In the genomic region with DNA sequence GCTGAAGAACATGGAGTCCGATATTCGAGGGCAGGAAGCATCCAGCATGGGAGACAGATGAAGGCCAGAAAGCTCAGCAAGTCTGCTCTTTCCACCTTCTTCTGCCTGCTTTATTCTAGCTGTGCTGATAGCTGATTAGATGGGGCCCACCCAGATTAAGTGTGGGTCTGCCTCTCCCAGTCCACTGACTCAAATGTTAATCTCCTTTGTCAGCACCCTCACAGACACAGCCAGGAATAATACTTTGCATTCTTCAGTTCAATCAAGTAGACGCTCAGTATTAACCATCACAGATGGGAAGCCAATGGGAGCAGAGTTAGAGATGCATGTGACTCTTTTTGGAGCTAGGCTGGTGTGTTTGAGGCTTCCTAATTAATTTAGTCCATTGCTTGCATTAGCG, we compare ENCODE assay signal across 23 cellular contexts. TPM values are rescaled to one million over a fixed set of nuclear protein-coding genes. Genes with fewer than 3 reads are reported as not detected.
DNase-seq lines count a peak whose midpoint lies in the region; ATAC-seq, FAIRE-seq and TF ChIP-seq lines count a peak whose summit lies in the region.
"Had no signal": no experiment of that assay in that cellular context is flagged by ENCODE, and none has a peak within 500 bp of the region (broad histone marks: within the 10 kb centered on the region; RNA-seq: fewer than 3 reads in every experiment).

No MANE protein-coding gene starts in this region.

- no peak for TF ChIP-seq EP300 in HepG2 (IDR thresholded peaks at IDR 0.05; ENCODE audit: low read depth in 2 of 2, low read length in 2 of 2)
- TF ChIP-seq EP300 in HepG2 (CRISPR knock-in tag; IDR thresholded peaks at IDR 0.05; ENCODE audit: borderline replicate concordance), result no peak

- H3K79me1 ChIP-seq in IMR-90 (ENCODE audit: low read depth in 1 of 2, low read length in 2 of 2), result peaks cover 42 to 61% of the 10 kb centered on the region in 2 experiments

- TF ChIP-seq CTCF in Caco-2 (IDR thresholded peaks at IDR 0.05; ENCODE audit: insufficient read depth in 1 of 2, low read depth in 1 of 2, low read length in 1 of 2, severe bottlenecking in 1 of 2, unreplicated experiment in 1 of 2), result no peak
- no peak for TF ChIP-seq CTCF in IMR-90 (conservative IDR thresholded peaks at IDR 0.05; ENCODE audit: low read depth, low read length)
- TF ChIP-seq CTCF in osteocyte (IDR thresholded peaks at IDR 0.05), result no peak
- no peak for TF ChIP-seq CTCF in HepG2 (CRISPR knock-in tag; IDR thresholded peaks at IDR 0.05)

- no peak overlapping the region for H3K23ac ChIP-seq in IMR-90 (ENCODE audit: low read depth, low read length)

- WGBS in IMR-90 (ENCODE audit: extremely low coverage in 2 of 2, insufficient read length in 1 of 2), 2 experiments, result 100% methylated on average over 1 of the region's 4 CpGs; no CpG with 5 or more reads in 1 of the 2 experiments
- WGBS in HepG2 (ENCODE audit: low lambda C conversion rate), result 89% methylated on average over 4 of the region's 4 CpGs

- H2AK9ac ChIP-seq in IMR-90 (replicated peaks; ENCODE audit: low read depth, low read length, poor library complexity), result no peak overlapping the region

- POLR2A ChIA-PET in Caco-2 (lab: Charles Lee) (no interaction called here), IMR-90 (lab: Charles Lee; ENCODE audit: unreplicated experiment) (no interaction called here), HepG2 (lab: Yijun Ruan, JAX) (interaction anchor here (0.9 kb wide), 1 partner anchor 1010 kb away, joined by 3 read pairs; a partner anchor contains a TSS)

- intact Hi-C loops in Caco-2 (cut with micrococcal nuclease; ENCODE audit: unreplicated experiment), result no loop called here
- intact Hi-C loops in IMR-90 (cut with micrococcal nuclease), result no loop called here
- intact Hi-C loops in activated T-helper 2 cell treated with anti-CD3 and anti-CD28 coated beads, Interferon-gamma antibody, Interleukin-2, Interleukin-4, amounts not matched to agents 10 μg/mL and 5 μg/mL and 100 μg/mL, durations not matched to agents 14 hours and 24 hours and 36 hours (cut with micrococcal nuclease), result loop anchor here (1.0 kb wide), 1 partner anchor 10 kb away; no protein-coding TSS in a partner anchor
- intact Hi-C loops in HepG2 (cut with micrococcal nuclease; ENCODE audit: unreplicated experiment), result no loop called here

- peaks cover 28% of the 10 kb centered on the region for H3K9me1 ChIP-seq in IMR-90 (ENCODE audit: insufficient read depth, low read length)

- no peak for FAIRE-seq in HepG2 (lab: Jason Lieb, UNC)
- FAIRE-seq: A549, GM12891, HTR-8/SVneo, RCC 7860 had no signal

- DNase-seq in Caco-2, result no peak
- no peak for DNase-seq in IMR-90
- no peak for DNase-seq in activated T-helper 2 cell treated with anti-CD3 and anti-CD28 coated beads, Interferon-gamma antibody, Interleukin-2, Interleukin-4, amounts not matched to agents 10 μg/mL and 5 μg/mL and 100 μg/mL, durations not matched to agents 14 hours and 24 hours and 36 hours (ENCODE audit: low spot score)
- no peak for DNase-seq in osteocyte (ENCODE audit: extremely low spot score, unreplicated experiment)
- no peak for DNase-seq in activated naive CD4-positive, alpha-beta T cell treated with anti-CD3 and anti-CD28 coated beads, Interleukin-2, amount 50 U/mL, for 16 hours
- no peak for DNase-seq in HepG2 (ENCODE audit: low spot score)
- DNase-seq in stimulated activated CD4-positive, alpha-beta T cell treated with anti-CD3 and anti-CD28 coated beads, Interleukin-2, amount 100 ng/mL, for 24 hours, result no peak
- DNase-seq: BE2C; CD4-positive, CD25-positive, alpha-beta regulatory T cell; DMS 273 treated with DMSO at 0.1 percent for 48 hours; DMS79 treated with DMSO at 0.1 percent for 48 hours; H7; NCI-H1436; NCI-H187 treated with DMSO at 0.1 percent for 48 hours; NCI-H2227 treated with DMSO at 0.1 percent for 48 hours; NCI-H510A; NCI-H748 treated with DMSO at 0.1 percent for 48 hours; SJCRH30 had no signal

- no peaks in the 10 kb centered on the region for H3K9me3 Mint-ChIP-seq in Caco-2 (ENCODE audit: unreplicated experiment)
- H3K9me3 Mint-ChIP-seq in activated T-helper 2 cell treated with anti-CD3 and anti-CD28 coated beads, Interferon-gamma antibody, Interleukin-2, Interleukin-4, amounts not matched to agents 10 μg/mL and 5 μg/mL and 100 μg/mL, durations not matched to agents 14 hours and 24 hours and 36 hours, result no peaks in the 10 kb centered on the region
- peaks cover 3% of the 10 kb centered on the region for H3K9me3 Mint-ChIP-seq in osteocyte (ENCODE audit: unreplicated experiment)
- H3K9me3 Mint-ChIP-seq: CD4-positive, CD25-positive, alpha-beta regulatory T cell had no signal

- H4K8ac ChIP-seq in IMR-90 (ENCODE audit: low read depth in 2 of 2, low read length in 2 of 2), result no peak overlapping the region

- H4K20me1 ChIP-seq in IMR-90 (ENCODE audit: insufficient read depth, low read length) (peaks cover 59% of the 10 kb centered on the region), HepG2 (ENCODE audit: insufficient read depth, low read length) (no peaks in the 10 kb centered on the region)

- H3K36me3 Mint-ChIP-seq in Caco-2 (ENCODE audit: insufficient read depth, unreplicated experiment) (peaks cover 20% of the 10 kb centered on the region), osteocyte (ENCODE audit: unreplicated experiment) (peaks cover 14% of the 10 kb centered on the region)
- H3K36me3 Mint-ChIP-seq in activated T-helper 2 cell treated with anti-CD3 and anti-CD28 coated beads, Interferon-gamma antibody, Interleukin-2, Interleukin-4, amounts not matched to agents 10 μg/mL and 5 μg/mL and 100 μg/mL, durations not matched to agents 14 hours and 24 hours and 36 hours (ENCODE audit: low read depth), result peaks cover 69% of the 10 kb centered on the region

- H4K91ac ChIP-seq in IMR-90 (ENCODE audit: insufficient read depth, low read depth, low read length), result no peak overlapping the region

- TF ChIP-seq POLR2A in IMR-90 (IDR thresholded peaks at IDR 0.05; ENCODE audit: low read depth, low read length) (no peak), HepG2 (IDR thresholded peaks at IDR 0.05; ENCODE audit: insufficient read depth in 1 of 2, low read depth in 2 of 2, low read length in 2 of 2) (no peak)

- H3K9ac ChIP-seq in IMR-90 (ENCODE audit: low read depth, low read length) (no peak overlapping the region), HepG2 (ENCODE audit: insufficient read depth, low read depth, low read length) (no peak overlapping the region)

- no peak overlapping the region; the same call in 1 of the 2 replicates for H3K14ac ChIP-seq in IMR-90 (replicated peaks; ENCODE audit: low read depth, low read length)

- no peak overlapping the region for H2AFZ ChIP-seq in IMR-90 (replicated peaks; ENCODE audit: low read length, poor library complexity)
- no peak overlapping the region for H2AFZ ChIP-seq in HepG2 (ENCODE audit: low read length)

- peaks cover 19% of the 10 kb centered on the region for H3K4me1 Mint-ChIP-seq in Caco-2 (ENCODE audit: low read depth, unreplicated experiment)
- H3K4me1 Mint-ChIP-seq in activated T-helper 2 cell treated with anti-CD3 and anti-CD28 coated beads, Interferon-gamma antibody, Interleukin-2, Interleukin-4, amounts not matched to agents 10 μg/mL and 5 μg/mL and 100 μg/mL, durations not matched to agents 14 hours and 24 hours and 36 hours (ENCODE audit: low read depth), result peaks cover 55% of the 10 kb centered on the region
- H3K4me1 Mint-ChIP-seq in osteocyte (ENCODE audit: unreplicated experiment), result peaks cover 73% of the 10 kb centered on the region

- no peak overlapping the region for H3K56ac ChIP-seq in IMR-90 (ENCODE audit: extremely low read depth, insufficient read depth, low read length)

- H3K27me3 ChIP-seq in Caco-2 (replicated peaks; ENCODE audit: control insufficient read depth, insufficient read depth, low read length), result no peaks in the 10 kb centered on the region
- no peaks in the 10 kb centered on the region for H3K27me3 ChIP-seq in IMR-90 (ENCODE audit: control insufficient read depth, insufficient read depth, low read length)
- no peaks in the 10 kb centered on the region for H3K27me3 ChIP-seq in HepG2 (ENCODE audit: control insufficient read depth in 1 of 2, insufficient read depth in 2 of 2, low read length in 2 of 2)
- H3K27me3 ChIP-seq: BE2C, SJCRH30 had no signal

- H2BK15ac ChIP-seq in IMR-90 (ENCODE audit: low read depth, low read length), result no peak overlapping the region

- CTCF ChIA-PET in Caco-2 (lab: Charles Lee), result no interaction called here
- CTCF ChIA-PET in IMR-90 (lab: Yijun Ruan, JAX), result no interaction called here
- CTCF ChIA-PET in HepG2 (lab: Yijun Ruan, JAX; ENCODE audit: low intra/inter-chr PET ratio, low total read pairs), result no interaction called here

- H3K18ac ChIP-seq in IMR-90 (ENCODE audit: low read depth, low read length), result peak overlapping the region; percentile 15; the same call in 1 of the 2 replicates

- H3K79me2 ChIP-seq in HepG2 (ENCODE audit: insufficient read depth, low read length), result no peaks in the 10 kb centered on the region

- H3K27ac Mint-ChIP-seq in Caco-2 (ENCODE audit: unreplicated experiment) (peak overlapping the region; percentile 9), osteocyte (ENCODE audit: unreplicated experiment) (peak overlapping the region; percentile 46)
- H3K27ac Mint-ChIP-seq in activated T-helper 2 cell treated with anti-CD3 and anti-CD28 coated beads, Interferon-gamma antibody, Interleukin-2, Interleukin-4, amounts not matched to agents 10 μg/mL and 5 μg/mL and 100 μg/mL, durations not matched to agents 14 hours and 24 hours and 36 hours, result peak overlapping the region; percentile 26
- H3K27ac Mint-ChIP-seq: IgD-negative memory B cell had no signal

- no peak overlapping the region for H2BK120ac ChIP-seq in IMR-90 (ENCODE audit: low read depth, low read length)

- dilution Hi-C loops in IMR-90 (cut with HindIII; ENCODE audit: low sequenced_read_pairs, unreplicated experiment), result no loop called here

- H3K9me3 ChIP-seq in Caco-2 (no peaks in the 10 kb centered on the region), IMR-90 (ENCODE audit: control insufficient read depth, insufficient read depth, low read length) (no peaks in the 10 kb centered on the region), HepG2 (ENCODE audit: low read length) (no peaks in the 10 kb centered on the region)
- H3K9me3 ChIP-seq: A549, BE2C, SJCRH30 had no signal

- peaks cover 20% of the 10 kb centered on the region for H3K4me1 ChIP-seq in Caco-2
- H3K4me1 ChIP-seq in IMR-90 (ENCODE audit: control insufficient read depth, insufficient read depth, low read length), result peaks cover 19% of the 10 kb centered on the region
- no peaks in the 10 kb centered on the region for H3K4me1 ChIP-seq in HepG2 (ENCODE audit: insufficient read depth, low read length)
- H3K4me1 ChIP-seq: BE2C, SJCRH30 had no signal

- H2BK5ac ChIP-seq in IMR-90 (ENCODE audit: low read depth, low read length, poor library complexity, severe bottlenecking), result no peak overlapping the region

- H3K36me3 ChIP-seq in Caco-2 (ENCODE audit: control insufficient read depth, insufficient read depth, low read length), result 0 out of 2 replicates have a peak, but pooled peaks cover 2% of the 10 kb centered on the region
- peaks cover 6% of the 10 kb centered on the region; the same call in 1 of the 2 replicates for H3K36me3 ChIP-seq in IMR-90 (ENCODE audit: control insufficient read depth, insufficient read depth, low read length)
- H3K36me3 ChIP-seq in HepG2 (replicated peaks in 1 of 2; ENCODE audit: control insufficient read depth in 1 of 2, insufficient read depth in 2 of 2, low read length in 2 of 2), result no peaks in the 10 kb centered on the region
- H3K36me3 ChIP-seq: BE2C had no signal

- no peak overlapping the region for H3K4me3 Mint-ChIP-seq in Caco-2 (ENCODE audit: unreplicated experiment)
- H3K4me3 Mint-ChIP-seq in activated T-helper 2 cell treated with anti-CD3 and anti-CD28 coated beads, Interferon-gamma antibody, Interleukin-2, Interleukin-4, amounts not matched to agents 10 μg/mL and 5 μg/mL and 100 μg/mL, durations not matched to agents 14 hours and 24 hours and 36 hours (ENCODE audit: low read depth), result no peak overlapping the region
- no peak overlapping the region for H3K4me3 Mint-ChIP-seq in osteocyte (ENCODE audit: unreplicated experiment)
- H3K4me3 Mint-ChIP-seq: IgD-negative memory B cell had no signal

- H3K27ac ChIP-seq in IMR-90 (ENCODE audit: insufficient read depth, low read length), result no peak overlapping the region
- no peak overlapping the region for H3K27ac ChIP-seq in HepG2 (ENCODE audit: extremely low read length, insufficient read depth, low read length)
- H3K27ac ChIP-seq: SJCRH30 had no signal

- H3K4me2 ChIP-seq in IMR-90 (ENCODE audit: low read depth, low read length) (no peak overlapping the region), HepG2 (ENCODE audit: low read depth, low read length) (no peak overlapping the region)
- H3K4me2 ChIP-seq: A549 had no signal

- TF ChIP-seq RAD21 in IMR-90 (IDR thresholded peaks at IDR 0.05; ENCODE audit: low read length), result no peak
- TF ChIP-seq RAD21 in HepG2 (CRISPR knock-in tag; IDR thresholded peaks at IDR 0.05), result no peak

- no peak overlapping the region for H2BK20ac ChIP-seq in IMR-90 (ENCODE audit: low read depth, low read length)

- no peak overlapping the region for H3K4ac ChIP-seq in IMR-90 (ENCODE audit: low read depth, low read length)

- H3K27me3 Mint-ChIP-seq in Caco-2 (ENCODE audit: insufficient read depth, unreplicated experiment) (no peaks in the 10 kb centered on the region), osteocyte (ENCODE audit: unreplicated experiment) (no peaks in the 10 kb centered on the region)
- H3K27me3 Mint-ChIP-seq in activated T-helper 2 cell treated with anti-CD3 and anti-CD28 coated beads, Interferon-gamma antibody, Interleukin-2, Interleukin-4, amounts not matched to agents 10 μg/mL and 5 μg/mL and 100 μg/mL, durations not matched to agents 14 hours and 24 hours and 36 hours (ENCODE audit: low read depth), result no peaks in the 10 kb centered on the region
- H3K27me3 Mint-ChIP-seq: CD4-positive, CD25-positive, alpha-beta regulatory T cell; IgD-negative memory B cell had no signal

- no TSS peak for BruUV-seq in Caco-2 (replicated peaks; lab: Mats Ljungman, UMichigan)
- no TSS peak for BruUV-seq in IMR-90 (replicated peaks; lab: Mats Ljungman, UMichigan)
- BruUV-seq in HepG2 (replicated peaks; lab: Mats Ljungman, UMichigan), result no TSS peak

- peak overlapping the region; percentile 49 for H4K5ac ChIP-seq in IMR-90 (ENCODE audit: low read depth, low read length)

- in situ Hi-C loops in IMR-90 (cut with MboI; ENCODE audit: low sequenced_read_pairs) (no loop called here), HepG2 (cut with HindIII; ENCODE audit: extremely low pct_ligation_motif_present, low pct_unique_long_range_greater_than_20kb) (no loop called here)

- H2AK5ac ChIP-seq in IMR-90 (ENCODE audit: low read depth, low read length), result no peak overlapping the region

- ATAC-seq in IMR-90 (ENCODE audit: low read depth) (no peak), HepG2 (no peak)
- ATAC-seq: A549 had no signal

- H3K4me3 ChIP-seq in Caco-2 (ENCODE audit: low read depth, low read length), result no peak overlapping the region
- no peak overlapping the region for H3K4me3 ChIP-seq in IMR-90 (ENCODE audit: insufficient read depth, low read depth, low read length)
- no peak overlapping the region for H3K4me3 ChIP-seq in HepG2 (replicated peaks in 1 of 3; ENCODE audit: insufficient read depth in 1 of 3, low read depth in 2 of 3, low read length in 3 of 3)
- H3K4me3 ChIP-seq: A549, SJCRH30 had no signal

RNA-seq across cellular contexts. Expression of a gene that starts 17.0 kb away (rescaled TPM):
- total RNA-seq in Caco-2 (2022), result 173 and 209 TPM in 2 replicates
- total RNA-seq in IMR-90 (2012; rRNA removed), result 145 and 216 TPM in 2 replicates
- 264 and 278 TPM in 2 replicates for polyA plus RNA-seq in IMR-90 (2012; rRNA removed)
- 100 and 104 TPM in 2 replicates for polyA plus RNA-seq in IMR-90 (2012; cell fraction: cytosol; rRNA removed)
- polyA plus RNA-seq in IMR-90 (2012; cell fraction: nucleus; rRNA removed; ENCODE audit: low replicate concordance), result 23.5 and 101 TPM in 2 replicates
- total RNA-seq in activated T-helper 2 cell treated with anti-CD3 and anti-CD28 coated beads, Interferon-gamma antibody, Interleukin-2, Interleukin-4, amounts not matched to agents 10 μg/mL and 5 μg/mL and 100 μg/mL, durations not matched to agents 14 hours and 24 hours and 36 hours, result 246 and 252 TPM in 2 replicates
- 157 and 169 TPM in 2 replicates for total RNA-seq in osteocyte
- 10.1 and 16.1 TPM in 2 replicates for total RNA-seq in HepG2 (2016; rRNA removed; fragmentation: Illumina TruSeq; extraction: Trizol)
- 71.1 and 82.2 TPM in 2 replicates for total RNA-seq in HepG2 (2016; cell fraction: cytosol; rRNA removed; fragmentation: Illumina TruSeq; extraction: Trizol; ENCODE audit: low read depth)
- 8.9 and 15.8 TPM in 2 replicates for total RNA-seq in HepG2 (2016; cell fraction: insoluble cytoplasmic fraction; rRNA removed; fragmentation: Illumina TruSeq; extraction: Trizol)
- 64.7 and 80.3 TPM in 2 replicates for total RNA-seq in HepG2 (2016; cell fraction: membrane; rRNA removed; fragmentation: Illumina TruSeq; extraction: Trizol)
- total RNA-seq in HepG2 (2016; cell fraction: nucleus; rRNA removed; fragmentation: Illumina TruSeq; extraction: Trizol), result 6.3 and 7.4 TPM in 2 replicates
- 13.2 and 19.8 TPM in 2 replicates for polyA plus RNA-seq in HepG2 (2011; rRNA removed)
- polyA plus RNA-seq in HepG2 (2011; cell fraction: cytosol; rRNA removed), result 8.5 and 10.3 TPM in 2 replicates
- 2.6 and 4.3 TPM in 2 replicates for polyA plus RNA-seq in HepG2 (2011; cell fraction: nucleus; rRNA removed)
- polyA plus RNA-seq in HepG2 (2012), result 8.8 and 19.4 TPM in 2 replicates
- 130 and 134 TPM in 2 replicates for polyA plus RNA-seq in HepG2 (2016; cell fraction: cytosol; fragmentation: Illumina TruSeq; extraction: Trizol; ENCODE audit: low read depth)
- 14.7 and 17.0 TPM in 2 replicates for polyA plus RNA-seq in HepG2 (2016; cell fraction: insoluble cytoplasmic fraction; fragmentation: Illumina TruSeq; extraction: Trizol; ENCODE audit: low read depth)
- polyA plus RNA-seq in HepG2 (2016; cell fraction: membrane; fragmentation: Illumina TruSeq; extraction: Trizol; ENCODE audit: low read depth), result 83.7 and 94.5 TPM in 2 replicates
- polyA plus RNA-seq in HepG2 (2016; cell fraction: nucleus; fragmentation: Illumina TruSeq; extraction: Trizol; ENCODE audit: insufficient read depth, low read depth), result 9.2 and 11.9 TPM in 2 replicates
- polyA minus RNA-seq in HepG2 (2011; rRNA and poly(A)+ RNA removed; ENCODE audit: low replicate concordance), result 1.1 and 5.6 TPM in 2 replicates
- polyA minus RNA-seq in HepG2 (2011; cell fraction: cytosol; rRNA and poly(A)+ RNA removed), result 3.3 and 8.6 TPM in 2 replicates
- 5.2 and 6.8 TPM in 2 replicates for polyA minus RNA-seq in HepG2 (2011; cell fraction: nucleus; rRNA and poly(A)+ RNA removed)
